Comparison of ENCODE assay signal across 16 cellular contexts in the genomic region with DNA sequence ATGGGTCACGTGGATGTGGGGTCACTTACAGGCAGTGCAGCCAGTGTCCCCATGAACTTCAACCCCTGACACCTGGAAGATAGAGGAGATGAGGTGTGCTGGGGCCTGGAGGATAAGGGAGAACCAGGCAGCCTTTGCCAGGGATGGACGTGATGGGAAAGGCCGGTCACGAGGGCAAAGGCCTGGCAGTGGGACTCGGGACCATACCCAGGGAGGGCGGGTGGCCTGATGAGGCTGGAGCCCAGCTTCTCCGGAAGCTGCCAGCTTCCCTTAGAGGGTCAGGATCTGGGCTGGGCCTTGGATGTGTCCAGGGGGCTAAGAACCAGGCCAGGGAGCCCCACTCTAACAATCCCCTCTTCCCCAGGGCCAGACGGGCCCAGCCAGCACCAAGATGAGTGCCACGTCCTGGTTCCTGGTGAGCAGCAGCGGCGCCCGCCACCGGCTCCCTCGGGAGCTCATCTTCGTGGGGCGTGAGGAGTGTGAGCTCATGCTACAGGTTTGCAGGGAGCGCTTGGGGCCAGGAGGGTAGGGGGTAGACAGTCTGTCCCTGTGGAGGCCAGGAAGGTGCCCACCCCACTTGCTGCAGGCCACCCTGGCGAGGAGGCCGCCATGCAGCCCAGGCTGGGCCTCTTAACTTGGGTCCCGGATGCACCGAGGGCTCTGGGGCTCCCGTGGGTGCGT. TPM values are rescaled to one million over a fixed set of nuclear protein-coding genes. Genes with fewer than 3 reads are reported as not detected.
"Had no signal": no experiment of that assay in that cellular context is flagged by ENCODE, and none has a peak within 500 bp of the region (broad histone marks: within the 10 kb centered on the region; RNA-seq: fewer than 3 reads in every experiment).

No MANE protein-coding gene starts in this region.

- H3K36me3 Mint-ChIP-seq: activated CD4-positive, alpha-beta memory T cell treated with anti-CD3 and anti-CD28 coated beads for 36 hours; activated naive CD4-positive, alpha-beta T cell treated with anti-CD3 and anti-CD28 coated beads, Interleukin-2, amount 10 ng/mL, durations not matched to agents 7 days and 5 days; memory B cell; natural killer cell; stimulated activated memory B cell treated with anti-CD40 and anti-IgM and Interleukin-4, amounts not matched to agents 10 μg/mL and 1 μg/mL and 100 μg/mL, for 72 hours had no signal

- H3K4me3 ChIP-seq: esophagus squamous epithelium, tibial nerve had no signal

- H3K9me3 Mint-ChIP-seq: activated CD4-positive, alpha-beta memory T cell treated with anti-CD3 and anti-CD28 coated beads for 36 hours; activated naive CD4-positive, alpha-beta T cell treated with anti-CD3 and anti-CD28 coated beads, Interleukin-2, amount 10 ng/mL, durations not matched to agents 7 days and 5 days; activated T-helper 1 cell treated with anti-CD3 and anti-CD28 coated beads, Interleukin-12 subunit alpha, Interleukin-12 subunit beta, Interleukin-2, Interleukin-4 antibody, amounts not matched to agents 30 ng/mL and 10 ng/mL and 1 ng/mL, durations not matched to agents 14 hours and 24 hours and 36 hours; memory B cell; natural killer cell; stimulated activated memory B cell treated with anti-CD40 and anti-IgM and Interleukin-4, amounts not matched to agents 10 μg/mL and 1 μg/mL and 100 μg/mL, for 72 hours had no signal

- H3K9me3 ChIP-seq: esophagus squamous epithelium, tibial nerve had no signal

- H3K4me3 Mint-ChIP-seq: activated CD4-positive, alpha-beta memory T cell treated with anti-CD3 and anti-CD28 coated beads for 36 hours; memory B cell; stimulated activated memory B cell treated with anti-CD40 and anti-IgM and Interleukin-4, amounts not matched to agents 10 μg/mL and 1 μg/mL and 100 μg/mL, for 72 hours had no signal

- DNase-seq: activated CD4-positive, alpha-beta memory T cell treated with anti-CD3 and anti-CD28 coated beads for 36 hours; activated CD4-positive, alpha-beta T cell treated with anti-CD3 and anti-CD28 coated beads for 1 hour; activated CD8-positive, alpha-beta memory T cell treated with anti-CD3 and anti-CD28 coated beads, Interleukin-2, amount 50 U/mL, for 4 hours; activated naive CD4-positive, alpha-beta T cell treated with anti-CD3 and anti-CD28 coated beads, Interleukin-2, amount 10 ng/mL, durations not matched to agents 7 days and 5 days; amygdala; esophagus squamous epithelium; foreskin fibroblast; natural killer cell; SIG-M5; stimulated activated CD4-positive, alpha-beta T cell treated with anti-CD3 and anti-CD28 coated beads, Interleukin-1b, Interleukin-23, amount 100 ng/mL, for 48 hours; T-helper 9 cell had no signal

- ATAC-seq: left colon; natural killer cell; stimulated activated memory B cell treated with anti-CD40 and anti-IgM and Interleukin-4, amounts not matched to agents 10 μg/mL and 1 μg/mL and 100 μg/mL, for 72 hours had no signal

- H3K27ac ChIP-seq: esophagus squamous epithelium, tibial nerve had no signal

- H3K27ac Mint-ChIP-seq: activated CD4-positive, alpha-beta memory T cell treated with anti-CD3 and anti-CD28 coated beads for 36 hours; activated naive CD4-positive, alpha-beta T cell treated with anti-CD3 and anti-CD28 coated beads, Interleukin-2, amount 10 ng/mL, durations not matched to agents 7 days and 5 days; activated T-helper 1 cell treated with anti-CD3 and anti-CD28 coated beads, Interleukin-12 subunit alpha, Interleukin-12 subunit beta, Interleukin-2, Interleukin-4 antibody, amounts not matched to agents 30 ng/mL and 10 ng/mL and 1 ng/mL, durations not matched to agents 14 hours and 24 hours and 36 hours; memory B cell; natural killer cell; stimulated activated memory B cell treated with anti-CD40 and anti-IgM and Interleukin-4, amounts not matched to agents 10 μg/mL and 1 μg/mL and 100 μg/mL, for 72 hours had no signal

RNA-seq across cellular contexts. Expression of a gene that starts 56.5 kb away (rescaled TPM):
- total RNA-seq: activated CD4-positive, alpha-beta memory T cell treated with anti-CD3 and anti-CD28 coated beads for 36 hours had no signal
